ENCODE assay signal across 11 cellular contexts in genomic region chr7:43577485-43577951, GRCh38. TPM values are rescaled to one million over a fixed set of nuclear protein-coding genes. Genes with fewer than 3 reads are reported as not detected.
DNase-seq lines count a peak whose midpoint lies in the region; ATAC-seq and TF ChIP-seq lines count a peak whose summit lies in the region.
"Had no signal": no experiment of that assay in that cellular context is flagged by ENCODE, and none has a peak within 500 bp of the region (broad histone marks: within the 10 kb centered on the region; RNA-seq: fewer than 3 reads in every experiment).

No MANE protein-coding gene starts in this region.

- no peak for ATAC-seq in psoas muscle

- H3K9me3 ChIP-seq in psoas muscle: no peaks in the 10 kb centered on the region
- H3K9me3 ChIP-seq in thyroid gland: no peaks in the 10 kb centered on the region

- H3K27me3 ChIP-seq in psoas muscle (ENCODE audit: insufficient read depth in 3 of 3, low read length in 2 of 3) (no peaks in the 10 kb centered on the region), thyroid gland (no peaks in the 10 kb centered on the region)
- H3K27me3 ChIP-seq: cardiac muscle cell had no signal

- H3K4me3 ChIP-seq in psoas muscle: no peak overlapping the region
- no peak overlapping the region for H3K4me3 ChIP-seq in thyroid gland (replicated peaks in 1 of 3)
- H3K4me3 ChIP-seq: cardiac muscle cell, SK-N-MC had no signal

- intact Hi-C loops in psoas muscle (cut with DNase I) (no loop called here), thyroid gland (cut with DNase I) (no loop called here)

- no peak for TF ChIP-seq POLR2A in thyroid gland (IDR thresholded peaks at IDR 0.05)

- H3K27ac ChIP-seq in psoas muscle (no peak overlapping the region), thyroid gland (no peak overlapping the region)
- H3K27ac ChIP-seq: cardiac muscle cell, SK-N-MC had no signal

- H3K4me1 ChIP-seq in psoas muscle (no peaks in the 10 kb centered on the region), thyroid gland (no peaks in the 10 kb centered on the region)

- DNase-seq in NCI-H748 (lab: John Stamatoyannopoulos, UW; ENCODE audit: unreplicated experiment): peak; percentile 18
- no peak for DNase-seq in NCI-H748 treated with DMSO at 0.1 percent for 48 hours (lab: John Stamatoyannopoulos, UW)
- DNase-seq in LoVo (ENCODE audit: low spot score): peak; percentile 90
- peak; percentile 76 for DNase-seq in amniotic epithelial cell (ENCODE audit: low read depth)
- DNase-seq in myocyte (ENCODE audit: low read depth): peak; percentile 18
- DNase-seq in psoas muscle: no peak
- no peak for DNase-seq in stimulated activated CD4-positive, alpha-beta T cell treated with anti-CD3 and anti-CD28 coated beads, Interleukin-2, amount 100 ng/mL, for 48 hours
- DNase-seq in thyroid gland: no peak
- DNase-seq: NCI-H1694 treated with DMSO at 0.1 percent for 48 hours had no signal

- TF ChIP-seq CTCF in psoas muscle (IDR thresholded peaks at IDR 0.05): no peak
- no peak for TF ChIP-seq CTCF in thyroid gland (IDR thresholded peaks at IDR 0.05)

- no peaks in the 10 kb centered on the region for H3K36me3 ChIP-seq in psoas muscle (ENCODE audit: insufficient read depth in 1 of 2, low read depth in 1 of 2)
- no peaks in the 10 kb centered on the region for H3K36me3 ChIP-seq in thyroid gland
- H3K36me3 ChIP-seq: cardiac muscle cell had no signal

- WGBS in psoas muscle, 3 donors: 70 to 76% (median 73%) methylated on average over 6 of the region's 6 CpGs
- WGBS in thyroid gland, 2 donors: 67 to 68% methylated on average over 6 of the region's 6 CpGs

RNA-seq across cellular contexts. Expression of gene STK17A, which starts 5.4 kb away (rescaled TPM):
- total RNA-seq in myocyte: 17.7 and 19.9 TPM in 2 replicates
- 14.6 TPM for polyA plus RNA-seq in myocyte (2012)
- total RNA-seq in psoas muscle: 10 to 100 TPM; 16.5 to 39.8 (median 19.6) TPM
- 10 to 100 TPM; 21.4 to 47.5 (median 43.3) TPM for polyA plus RNA-seq in psoas muscle
- total RNA-seq in thyroid gland: 10 to 100 TPM in 3 of 4 donors, 1 to 10 TPM in 1; 7.9 to 22.9 (median 16.4) TPM

Comparison
In these comparisons a context has a peak if more than half of its experiments do, and no peak if none do; other contexts are left out.
1. DNase-seq: peak in NCI-H748 (single experiment), LoVo (single experiment), amniotic epithelial cell (single experiment) and myocyte (single experiment); none in NCI-H748 treated with DMSO at 0.1 percent for 48 hours (single experiment), psoas muscle (0 of 2), stimulated activated CD4-positive, alpha-beta T cell treated with anti-CD3 and anti-CD28 coated beads, Interleukin-2, amount 100 ng/mL, for 48 hours (0 of 2) and thyroid gland (0 of 2).